1 cellular context compared by ENCODE assay signal in genomic region chr2:226657340-226658053, GRCh38.
TF ChIP-seq lines count a peak whose summit lies in the region.

No MANE protein-coding gene starts in this region.

TF ChIP-seq in HepG2, 621 proteins besides CTCF, POLR2A, EP300 and RAD21 (continued from another document and continues in another):
- TF ChIP-seq, protein P1, sequence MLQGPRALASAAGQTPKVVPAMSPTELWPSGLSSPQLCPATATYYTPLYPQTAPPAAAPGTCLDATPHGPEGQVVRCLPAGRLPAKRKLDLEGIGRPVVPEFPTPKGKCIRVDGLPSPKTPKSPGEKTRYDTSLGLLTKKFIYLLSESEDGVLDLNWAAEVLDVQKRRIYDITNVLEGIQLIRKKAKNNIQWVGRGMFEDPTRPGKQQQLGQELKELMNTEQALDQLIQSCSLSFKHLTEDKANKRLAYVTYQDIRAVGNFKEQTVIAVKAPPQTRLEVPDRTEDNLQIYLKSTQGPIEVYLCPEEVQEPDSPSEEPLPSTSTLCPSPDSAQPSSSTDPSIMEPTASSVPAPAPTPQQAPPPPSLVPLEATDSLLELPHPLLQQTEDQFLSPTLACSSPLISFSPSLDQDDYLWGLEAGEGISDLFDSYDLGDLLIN (CRISPR knock-in tag; IDR thresholded peaks at IDR 0.05; ENCODE audit: borderline replicate concordance) = no peak
- TF ChIP-seq, protein P2, sequence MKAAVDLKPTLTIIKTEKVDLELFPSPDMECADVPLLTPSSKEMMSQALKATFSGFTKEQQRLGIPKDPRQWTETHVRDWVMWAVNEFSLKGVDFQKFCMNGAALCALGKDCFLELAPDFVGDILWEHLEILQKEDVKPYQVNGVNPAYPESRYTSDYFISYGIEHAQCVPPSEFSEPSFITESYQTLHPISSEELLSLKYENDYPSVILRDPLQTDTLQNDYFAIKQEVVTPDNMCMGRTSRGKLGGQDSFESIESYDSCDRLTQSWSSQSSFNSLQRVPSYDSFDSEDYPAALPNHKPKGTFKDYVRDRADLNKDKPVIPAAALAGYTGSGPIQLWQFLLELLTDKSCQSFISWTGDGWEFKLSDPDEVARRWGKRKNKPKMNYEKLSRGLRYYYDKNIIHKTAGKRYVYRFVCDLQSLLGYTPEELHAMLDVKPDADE (CRISPR knock-in tag; IDR thresholded peaks at IDR 0.05) = no peak
- TF ChIP-seq TOE1 (CRISPR knock-in tag; IDR thresholded peaks at IDR 0.05) (no peak), PHF20 (CRISPR knock-in tag; IDR thresholded peaks at IDR 0.05) (no peak), PHF21A (CRISPR knock-in tag; IDR thresholded peaks at IDR 0.05) (peak; percentile 76), ETV5 (CRISPR knock-in tag; IDR thresholded peaks at IDR 0.05; ENCODE audit: borderline replicate concordance) (0 out of 2 replicates have a peak, but pooled peaks have one; percentile 22), ZNF318 (CRISPR knock-in tag; IDR thresholded peaks at IDR 0.05) (no peak), ZNF18 (CRISPR knock-in tag; IDR thresholded peaks at IDR 0.05; ENCODE audit: insufficient replicate concordance) (no peak), ASH2L (IDR thresholded peaks at IDR 0.05; ENCODE audit: insufficient read length, low read depth, low read length) (peak; percentile 56), ZNF501 (CRISPR knock-in tag; IDR thresholded peaks at IDR 0.05) (no peak), MBNL3 (CRISPR knock-in tag; conservative IDR thresholded peaks at IDR 0.05) (no peak), MEIS2 (CRISPR knock-in tag; IDR thresholded peaks at IDR 0.05) (no peak), SKI (IDR thresholded peaks at IDR 0.05; ENCODE audit: partially characterized antibody) (peak; percentile 64), CREM (IDR thresholded peaks at IDR 0.05) (peak; percentile 95), CREM (CRISPR knock-in tag; IDR thresholded peaks at IDR 0.05) (no peak), RCOR2 (CRISPR knock-in tag; IDR thresholded peaks at IDR 0.05) (peak; percentile 96), MLX (CRISPR knock-in tag; IDR thresholded peaks at IDR 0.05) (peak; percentile 84), ZNF75D (CRISPR knock-in tag; IDR thresholded peaks at IDR 0.05; ENCODE audit: borderline replicate concordance) (no peak), ZIK1 (CRISPR knock-in tag; IDR thresholded peaks at IDR 0.05; ENCODE audit: borderline replicate concordance, low read depth) (no peak), NR2C2 (CRISPR knock-in tag; IDR thresholded peaks at IDR 0.05; ENCODE audit: borderline replicate concordance) (peak; percentile 62), ZNF350 (CRISPR knock-in tag; IDR thresholded peaks at IDR 0.05; ENCODE audit: borderline replicate concordance, low read depth) (no peak), SNAI1 (CRISPR knock-in tag; IDR thresholded peaks at IDR 0.05; ENCODE audit: borderline replicate concordance) (no peak), ZNF224 (CRISPR knock-in tag; IDR thresholded peaks at IDR 0.05) (no peak), KMT2A (CRISPR knock-in tag; IDR thresholded peaks at IDR 0.05) (peak; percentile 39; the same call in 1 of the 2 replicates)
- TF ChIP-seq, protein P3, sequence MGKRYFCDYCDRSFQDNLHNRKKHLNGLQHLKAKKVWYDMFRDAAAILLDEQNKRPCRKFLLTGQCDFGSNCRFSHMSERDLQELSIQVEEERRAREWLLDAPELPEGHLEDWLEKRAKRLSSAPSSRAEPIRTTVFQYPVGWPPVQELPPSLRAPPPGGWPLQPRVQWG (CRISPR knock-in tag; IDR thresholded peaks at IDR 0.05; ENCODE audit: borderline replicate concordance, low read depth) = no peak
- TF ChIP-seq, protein P4, sequence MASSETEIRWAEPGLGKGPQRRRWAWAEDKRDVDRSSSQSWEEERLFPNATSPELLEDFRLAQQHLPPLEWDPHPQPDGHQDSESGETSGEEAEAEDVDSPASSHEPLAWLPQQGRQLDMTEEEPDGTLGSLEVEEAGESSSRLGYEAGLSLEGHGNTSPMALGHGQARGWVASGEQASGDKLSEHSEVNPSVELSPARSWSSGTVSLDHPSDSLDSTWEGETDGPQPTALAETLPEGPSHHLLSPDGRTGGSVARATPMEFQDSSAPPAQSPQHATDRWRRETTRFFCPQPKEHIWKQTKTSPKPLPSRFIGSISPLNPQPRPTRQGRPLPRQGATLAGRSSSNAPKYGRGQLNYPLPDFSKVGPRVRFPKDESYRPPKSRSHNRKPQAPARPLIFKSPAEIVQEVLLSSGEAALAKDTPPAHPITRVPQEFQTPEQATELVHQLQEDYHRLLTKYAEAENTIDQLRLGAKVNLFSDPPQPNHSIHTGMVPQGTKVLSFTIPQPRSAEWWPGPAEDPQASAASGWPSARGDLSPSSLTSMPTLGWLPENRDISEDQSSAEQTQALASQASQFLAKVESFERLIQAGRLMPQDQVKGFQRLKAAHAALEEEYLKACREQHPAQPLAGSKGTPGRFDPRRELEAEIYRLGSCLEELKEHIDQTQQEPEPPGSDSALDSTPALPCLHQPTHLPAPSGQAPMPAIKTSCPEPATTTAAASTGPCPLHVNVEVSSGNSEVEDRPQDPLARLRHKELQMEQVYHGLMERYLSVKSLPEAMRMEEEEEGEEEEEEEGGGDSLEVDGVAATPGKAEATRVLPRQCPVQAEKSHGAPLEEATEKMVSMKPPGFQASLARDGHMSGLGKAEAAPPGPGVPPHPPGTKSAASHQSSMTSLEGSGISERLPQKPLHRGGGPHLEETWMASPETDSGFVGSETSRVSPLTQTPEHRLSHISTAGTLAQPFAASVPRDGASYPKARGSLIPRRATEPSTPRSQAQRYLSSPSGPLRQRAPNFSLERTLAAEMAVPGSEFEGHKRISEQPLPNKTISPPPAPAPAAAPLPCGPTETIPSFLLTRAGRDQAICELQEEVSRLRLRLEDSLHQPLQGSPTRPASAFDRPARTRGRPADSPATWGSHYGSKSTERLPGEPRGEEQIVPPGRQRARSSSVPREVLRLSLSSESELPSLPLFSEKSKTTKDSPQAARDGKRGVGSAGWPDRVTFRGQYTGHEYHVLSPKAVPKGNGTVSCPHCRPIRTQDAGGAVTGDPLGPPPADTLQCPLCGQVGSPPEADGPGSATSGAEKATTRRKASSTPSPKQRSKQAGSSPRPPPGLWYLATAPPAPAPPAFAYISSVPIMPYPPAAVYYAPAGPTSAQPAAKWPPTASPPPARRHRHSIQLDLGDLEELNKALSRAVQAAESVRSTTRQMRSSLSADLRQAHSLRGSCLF (CRISPR knock-in tag; IDR thresholded peaks at IDR 0.05; ENCODE audit: borderline replicate concordance) = no peak
- TF ChIP-seq, protein P5, sequence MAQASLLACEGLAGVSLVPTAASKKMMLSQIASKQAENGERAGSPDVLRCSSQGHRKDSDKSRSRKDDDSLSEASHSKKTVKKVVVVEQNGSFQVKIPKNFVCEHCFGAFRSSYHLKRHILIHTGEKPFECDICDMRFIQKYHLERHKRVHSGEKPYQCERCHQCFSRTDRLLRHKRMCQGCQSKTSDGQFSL (CRISPR knock-in tag; IDR thresholded peaks at IDR 0.05) = no peak
- TF ChIP-seq, protein P6, sequence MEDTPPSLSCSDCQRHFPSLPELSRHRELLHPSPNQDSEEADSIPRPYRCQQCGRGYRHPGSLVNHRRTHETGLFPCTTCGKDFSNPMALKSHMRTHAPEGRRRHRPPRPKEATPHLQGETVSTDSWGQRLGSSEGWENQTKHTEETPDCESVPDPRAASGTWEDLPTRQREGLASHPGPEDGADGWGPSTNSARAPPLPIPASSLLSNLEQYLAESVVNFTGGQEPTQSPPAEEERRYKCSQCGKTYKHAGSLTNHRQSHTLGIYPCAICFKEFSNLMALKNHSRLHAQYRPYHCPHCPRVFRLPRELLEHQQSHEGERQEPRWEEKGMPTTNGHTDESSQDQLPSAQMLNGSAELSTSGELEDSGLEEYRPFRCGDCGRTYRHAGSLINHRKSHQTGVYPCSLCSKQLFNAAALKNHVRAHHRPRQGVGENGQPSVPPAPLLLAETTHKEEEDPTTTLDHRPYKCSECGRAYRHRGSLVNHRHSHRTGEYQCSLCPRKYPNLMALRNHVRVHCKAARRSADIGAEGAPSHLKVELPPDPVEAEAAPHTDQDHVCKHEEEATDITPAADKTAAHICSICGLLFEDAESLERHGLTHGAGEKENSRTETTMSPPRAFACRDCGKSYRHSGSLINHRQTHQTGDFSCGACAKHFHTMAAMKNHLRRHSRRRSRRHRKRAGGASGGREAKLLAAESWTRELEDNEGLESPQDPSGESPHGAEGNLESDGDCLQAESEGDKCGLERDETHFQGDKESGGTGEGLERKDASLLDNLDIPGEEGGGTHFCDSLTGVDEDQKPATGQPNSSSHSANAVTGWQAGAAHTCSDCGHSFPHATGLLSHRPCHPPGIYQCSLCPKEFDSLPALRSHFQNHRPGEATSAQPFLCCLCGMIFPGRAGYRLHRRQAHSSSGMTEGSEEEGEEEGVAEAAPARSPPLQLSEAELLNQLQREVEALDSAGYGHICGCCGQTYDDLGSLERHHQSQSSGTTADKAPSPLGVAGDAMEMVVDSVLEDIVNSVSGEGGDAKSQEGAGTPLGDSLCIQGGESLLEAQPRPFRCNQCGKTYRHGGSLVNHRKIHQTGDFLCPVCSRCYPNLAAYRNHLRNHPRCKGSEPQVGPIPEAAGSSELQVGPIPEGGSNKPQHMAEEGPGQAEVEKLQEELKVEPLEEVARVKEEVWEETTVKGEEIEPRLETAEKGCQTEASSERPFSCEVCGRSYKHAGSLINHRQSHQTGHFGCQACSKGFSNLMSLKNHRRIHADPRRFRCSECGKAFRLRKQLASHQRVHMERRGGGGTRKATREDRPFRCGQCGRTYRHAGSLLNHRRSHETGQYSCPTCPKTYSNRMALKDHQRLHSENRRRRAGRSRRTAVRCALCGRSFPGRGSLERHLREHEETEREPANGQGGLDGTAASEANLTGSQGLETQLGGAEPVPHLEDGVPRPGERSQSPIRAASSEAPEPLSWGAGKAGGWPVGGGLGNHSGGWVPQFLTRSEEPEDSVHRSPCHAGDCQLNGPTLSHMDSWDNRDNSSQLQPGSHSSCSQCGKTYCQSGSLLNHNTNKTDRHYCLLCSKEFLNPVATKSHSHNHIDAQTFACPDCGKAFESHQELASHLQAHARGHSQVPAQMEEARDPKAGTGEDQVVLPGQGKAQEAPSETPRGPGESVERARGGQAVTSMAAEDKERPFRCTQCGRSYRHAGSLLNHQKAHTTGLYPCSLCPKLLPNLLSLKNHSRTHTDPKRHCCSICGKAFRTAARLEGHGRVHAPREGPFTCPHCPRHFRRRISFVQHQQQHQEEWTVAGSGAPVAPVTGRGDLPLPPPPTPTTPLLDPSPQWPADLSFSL (CRISPR knock-in tag; IDR thresholded peaks at IDR 0.05) = no peak
